Comparison of ENCODE assay signal across 10 cellular contexts in the genomic region with DNA sequence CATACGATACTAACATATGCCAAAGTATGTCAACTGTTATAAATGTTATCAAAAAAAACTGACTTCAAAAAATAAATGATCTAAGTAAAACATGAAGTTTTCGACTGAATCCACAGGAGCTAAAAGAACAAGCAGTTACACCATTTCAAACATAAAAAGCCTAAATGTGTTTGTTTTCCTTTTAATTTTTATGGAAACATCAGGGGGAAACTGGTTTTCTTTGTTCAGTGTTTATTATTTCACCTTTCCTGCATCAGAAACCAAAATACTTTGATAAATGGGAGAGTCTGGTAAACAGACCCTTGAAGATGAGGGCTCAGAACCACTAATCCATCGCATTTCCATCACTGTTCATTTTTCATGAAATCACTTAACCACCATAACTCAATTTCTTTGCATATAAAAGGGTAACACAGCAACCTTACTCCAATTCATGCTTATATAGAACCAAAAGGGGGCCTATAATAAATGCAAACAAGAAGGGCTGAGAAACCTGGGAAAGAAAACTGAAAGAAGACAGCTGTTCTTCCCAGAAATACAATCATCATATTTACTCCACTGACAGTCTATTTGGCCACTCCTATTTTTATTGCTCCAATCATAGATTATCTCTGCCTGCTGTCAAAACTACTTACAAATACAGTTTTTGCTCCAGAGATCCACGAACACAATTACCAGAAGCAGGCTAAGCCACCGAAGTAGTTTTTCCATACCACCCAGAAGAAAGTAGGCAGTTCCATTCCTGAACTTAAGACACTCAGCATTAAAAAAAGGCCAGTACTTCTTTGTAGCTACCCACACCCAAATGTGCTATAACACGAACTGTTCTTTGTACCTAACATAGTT. TPM values are rescaled to one million over a fixed set of nuclear protein-coding genes. Genes with fewer than 3 reads are reported as not detected.
DNase-seq lines count a peak whose midpoint lies in the region; ATAC-seq and TF ChIP-seq lines count a peak whose summit lies in the region.
"Had no signal": no experiment of that assay in that cellular context is flagged by ENCODE, and none has a peak within 500 bp of the region (broad histone marks: within the 10 kb centered on the region; RNA-seq: fewer than 3 reads in every experiment).

No MANE protein-coding gene starts in this region.

- H3K4me1 ChIP-seq in BLaER1 (peaks cover 49% of the 10 kb centered on the region), endocrine pancreas (ENCODE audit: control insufficient read depth, insufficient read depth, low read length) (peaks cover 8% of the 10 kb centered on the region), osteoblast (ENCODE audit: insufficient read depth, low read length) (peaks cover 50% of the 10 kb centered on the region)

- no peak for ATAC-seq in HG02642 (IDR thresholded peaks at IDR 0.05; ENCODE audit: poor library complexity, unreplicated experiment)
- no peak for ATAC-seq in HG02610 (IDR thresholded peaks at IDR 0.05; ENCODE audit: unreplicated experiment)
- no peak for ATAC-seq in HG03520 (IDR thresholded peaks at IDR 0.05; ENCODE audit: unreplicated experiment)

- H3K4me3 ChIP-seq in BLaER1 = no peak overlapping the region
- peak overlapping the region; percentile 69 for H3K4me3 ChIP-seq in endocrine pancreas (ENCODE audit: control insufficient read depth, insufficient read depth, low read length)
- peak overlapping the region; percentile 47 for H3K4me3 ChIP-seq in osteoblast (ENCODE audit: insufficient read depth, low read length)

- H3K27me3 ChIP-seq in BLaER1 (no peaks in the 10 kb centered on the region), endocrine pancreas (ENCODE audit: control insufficient read depth, insufficient read depth, low read length) (no peaks in the 10 kb centered on the region), osteoblast (ENCODE audit: insufficient read depth, low read length) (no peaks in the 10 kb centered on the region)

- H3K4me2 ChIP-seq in BLaER1 (peak overlapping the region; percentile 9; the same call in 1 of the 2 replicates), osteoblast (ENCODE audit: insufficient read depth, low read length) (peak overlapping the region; percentile 70)

- H2AFZ ChIP-seq in osteoblast (ENCODE audit: low read length) = peak overlapping the region; percentile 65

- TF ChIP-seq CTCF in osteoblast (IDR thresholded peaks at IDR 0.05; ENCODE audit: extremely low read depth, low read depth, low read length) = no peak

- DNase-seq in OCI-M1 (lab: John Stamatoyannopoulos, UW) (peak; percentile 55), osteoblast (ENCODE audit: insufficient read length, low spot score, missing footprints) (no peak)
- DNase-seq in stimulated activated CD4-positive, alpha-beta T cell treated with anti-CD3 and anti-CD28 coated beads, Interleukin-4, amount 100 ng/mL, for 1 hour = no peak
- DNase-seq: activated CD4-positive, alpha-beta T cell treated with anti-CD3 and anti-CD28 coated beads for 48 hours; NCI-H1436 had no signal

- H3K79me2 ChIP-seq in osteoblast (ENCODE audit: insufficient read depth, low read length) = peaks cover 46% of the 10 kb centered on the region

- no peaks in the 10 kb centered on the region for H3K9me3 ChIP-seq in BLaER1
- no peaks in the 10 kb centered on the region for H3K9me3 ChIP-seq in endocrine pancreas (ENCODE audit: control insufficient read depth, low read length)
- no peaks in the 10 kb centered on the region for H3K9me3 ChIP-seq in osteoblast (ENCODE audit: low read depth, low read length)

- H3K27ac ChIP-seq in BLaER1 = peak overlapping the region; percentile 22; the same call in 1 of the 2 replicates
- peak overlapping the region; percentile 76 for H3K27ac ChIP-seq in osteoblast (ENCODE audit: low read depth, low read length)

- H4K20me1 ChIP-seq in BLaER1 (no peaks in the 10 kb centered on the region), osteoblast (ENCODE audit: insufficient read depth, low read length) (no peaks in the 10 kb centered on the region)

- H3K36me3 ChIP-seq in BLaER1 (no peaks in the 10 kb centered on the region), endocrine pancreas (ENCODE audit: control insufficient read depth, insufficient read depth, low read length) (no peaks in the 10 kb centered on the region), osteoblast (ENCODE audit: insufficient read depth, low read length) (no peaks in the 10 kb centered on the region)

- H3K9ac ChIP-seq in BLaER1 = no peak overlapping the region
- no peak overlapping the region for H3K9ac ChIP-seq in endocrine pancreas (ENCODE audit: control insufficient read depth, insufficient read depth, low read length)

RNA-seq across cellular contexts. Expression of a gene that starts 16.9 kb away (rescaled TPM):
- total RNA-seq in osteoblast = 11.9 and 14.4 TPM in 2 replicates

RNA-seq across cellular contexts. Expression of a gene that starts 17.3 kb away (rescaled TPM):
- total RNA-seq in osteoblast = 77.1 and 86.3 TPM in 2 replicates
